2 cellular contexts compared by ENCODE assay signal in the genomic region with DNA sequence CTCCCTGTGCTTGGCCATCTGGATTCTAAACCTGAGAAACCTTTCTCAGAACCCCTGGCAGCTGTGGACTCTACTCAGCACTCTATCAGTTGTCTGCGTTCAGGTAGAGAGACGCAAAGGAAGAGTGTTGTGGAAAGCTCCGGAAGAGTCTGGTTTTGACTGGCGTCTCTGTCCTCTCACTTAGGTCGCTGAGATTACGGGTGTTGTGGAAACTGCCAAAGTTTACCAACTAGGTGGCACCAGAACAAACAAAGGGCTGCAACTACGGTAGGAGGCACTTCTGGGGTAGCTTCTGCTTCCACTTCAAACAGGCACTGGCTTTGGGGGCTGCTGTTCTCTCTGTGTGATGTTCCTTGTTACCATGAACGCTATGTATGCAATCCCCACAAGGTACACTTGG.
TF ChIP-seq lines count a peak whose summit lies in the region.

No MANE protein-coding gene starts in this region.

TF ChIP-seq in liver, 16 proteins besides CTCF, POLR2A, EP300 and RAD21:
- TF ChIP-seq TAF1 (conservative IDR thresholded peaks at IDR 0.05), result no peak
- TF ChIP-seq, protein P1, sequence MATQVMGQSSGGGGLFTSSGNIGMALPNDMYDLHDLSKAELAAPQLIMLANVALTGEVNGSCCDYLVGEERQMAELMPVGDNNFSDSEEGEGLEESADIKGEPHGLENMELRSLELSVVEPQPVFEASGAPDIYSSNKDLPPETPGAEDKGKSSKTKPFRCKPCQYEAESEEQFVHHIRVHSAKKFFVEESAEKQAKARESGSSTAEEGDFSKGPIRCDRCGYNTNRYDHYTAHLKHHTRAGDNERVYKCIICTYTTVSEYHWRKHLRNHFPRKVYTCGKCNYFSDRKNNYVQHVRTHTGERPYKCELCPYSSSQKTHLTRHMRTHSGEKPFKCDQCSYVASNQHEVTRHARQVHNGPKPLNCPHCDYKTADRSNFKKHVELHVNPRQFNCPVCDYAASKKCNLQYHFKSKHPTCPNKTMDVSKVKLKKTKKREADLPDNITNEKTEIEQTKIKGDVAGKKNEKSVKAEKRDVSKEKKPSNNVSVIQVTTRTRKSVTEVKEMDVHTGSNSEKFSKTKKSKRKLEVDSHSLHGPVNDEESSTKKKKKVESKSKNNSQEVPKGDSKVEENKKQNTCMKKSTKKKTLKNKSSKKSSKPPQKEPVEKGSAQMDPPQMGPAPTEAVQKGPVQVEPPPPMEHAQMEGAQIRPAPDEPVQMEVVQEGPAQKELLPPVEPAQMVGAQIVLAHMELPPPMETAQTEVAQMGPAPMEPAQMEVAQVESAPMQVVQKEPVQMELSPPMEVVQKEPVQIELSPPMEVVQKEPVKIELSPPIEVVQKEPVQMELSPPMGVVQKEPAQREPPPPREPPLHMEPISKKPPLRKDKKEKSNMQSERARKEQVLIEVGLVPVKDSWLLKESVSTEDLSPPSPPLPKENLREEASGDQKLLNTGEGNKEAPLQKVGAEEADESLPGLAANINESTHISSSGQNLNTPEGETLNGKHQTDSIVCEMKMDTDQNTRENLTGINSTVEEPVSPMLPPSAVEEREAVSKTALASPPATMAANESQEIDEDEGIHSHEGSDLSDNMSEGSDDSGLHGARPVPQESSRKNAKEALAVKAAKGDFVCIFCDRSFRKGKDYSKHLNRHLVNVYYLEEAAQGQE (IDR thresholded peaks at IDR 0.05), result no peak
- TF ChIP-seq, protein P2, sequence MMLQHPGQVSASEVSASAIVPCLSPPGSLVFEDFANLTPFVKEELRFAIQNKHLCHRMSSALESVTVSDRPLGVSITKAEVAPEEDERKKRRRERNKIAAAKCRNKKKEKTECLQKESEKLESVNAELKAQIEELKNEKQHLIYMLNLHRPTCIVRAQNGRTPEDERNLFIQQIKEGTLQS (IDR thresholded peaks at IDR 0.05), result no peak
- TF ChIP-seq, protein P3, sequence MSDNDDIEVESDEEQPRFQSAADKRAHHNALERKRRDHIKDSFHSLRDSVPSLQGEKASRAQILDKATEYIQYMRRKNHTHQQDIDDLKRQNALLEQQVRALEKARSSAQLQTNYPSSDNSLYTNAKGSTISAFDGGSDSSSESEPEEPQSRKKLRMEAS (IDR thresholded peaks at IDR 0.05), result no peak
- no peak for TF ChIP-seq HNF4G (IDR thresholded peaks at IDR 0.05)
- TF ChIP-seq JUND (IDR thresholded peaks at IDR 0.05), result no peak
- no peak for TF ChIP-seq EGR1 (IDR thresholded peaks at IDR 0.05; ENCODE audit: low read depth in 2 of 2)
- TF ChIP-seq SP1 (IDR thresholded peaks at IDR 0.05), result no peak
- no peak for TF ChIP-seq FOXA1 (IDR thresholded peaks at IDR 0.05)
- peak in 1 of 2 donors; percentile 50 for TF ChIP-seq RXRA (IDR thresholded peaks at IDR 0.05)
- TF ChIP-seq, protein P4, sequence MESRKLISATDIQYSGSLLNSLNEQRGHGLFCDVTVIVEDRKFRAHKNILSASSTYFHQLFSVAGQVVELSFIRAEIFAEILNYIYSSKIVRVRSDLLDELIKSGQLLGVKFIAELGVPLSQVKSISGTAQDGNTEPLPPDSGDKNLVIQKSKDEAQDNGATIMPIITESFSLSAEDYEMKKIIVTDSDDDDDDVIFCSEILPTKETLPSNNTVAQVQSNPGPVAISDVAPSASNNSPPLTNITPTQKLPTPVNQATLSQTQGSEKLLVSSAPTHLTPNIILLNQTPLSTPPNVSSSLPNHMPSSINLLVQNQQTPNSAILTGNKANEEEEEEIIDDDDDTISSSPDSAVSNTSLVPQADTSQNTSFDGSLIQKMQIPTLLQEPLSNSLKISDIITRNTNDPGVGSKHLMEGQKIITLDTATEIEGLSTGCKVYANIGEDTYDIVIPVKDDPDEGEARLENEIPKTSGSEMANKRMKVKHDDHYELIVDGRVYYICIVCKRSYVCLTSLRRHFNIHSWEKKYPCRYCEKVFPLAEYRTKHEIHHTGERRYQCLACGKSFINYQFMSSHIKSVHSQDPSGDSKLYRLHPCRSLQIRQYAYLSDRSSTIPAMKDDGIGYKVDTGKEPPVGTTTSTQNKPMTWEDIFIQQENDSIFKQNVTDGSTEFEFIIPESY (IDR thresholded peaks at IDR 0.05), result no peak
- TF ChIP-seq NR2F2 (IDR thresholded peaks at IDR 0.05), result no peak
- no peak for TF ChIP-seq GABPA (IDR thresholded peaks at IDR 0.05 in 1 of 2, conservative IDR thresholded peaks at IDR 0.05 in 1 of 2)
- peak in 1 of 2 donors; percentile 9 for TF ChIP-seq HNF4A (conservative IDR thresholded peaks at IDR 0.05)
- TF ChIP-seq FOXA2 (IDR thresholded peaks at IDR 0.05), result peak; percentile 17
- peak; percentile 48 for TF ChIP-seq YY1 (IDR thresholded peaks at IDR 0.05)

TF ChIP-seq in HepG2, 621 proteins besides CTCF, POLR2A, EP300 and RAD21:
- TF ChIP-seq, protein P5, sequence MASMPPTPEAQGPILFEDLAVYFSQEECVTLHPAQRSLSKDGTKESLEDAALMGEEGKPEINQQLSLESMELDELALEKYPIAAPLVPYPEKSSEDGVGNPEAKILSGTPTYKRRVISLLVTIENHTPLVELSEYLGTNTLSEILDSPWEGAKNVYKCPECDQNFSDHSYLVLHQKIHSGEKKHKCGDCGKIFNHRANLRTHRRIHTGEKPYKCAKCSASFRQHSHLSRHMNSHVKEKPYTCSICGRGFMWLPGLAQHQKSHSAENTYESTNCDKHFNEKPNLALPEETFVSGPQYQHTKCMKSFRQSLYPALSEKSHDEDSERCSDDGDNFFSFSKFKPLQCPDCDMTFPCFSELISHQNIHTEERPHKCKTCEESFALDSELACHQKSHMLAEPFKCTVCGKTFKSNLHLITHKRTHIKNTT (CRISPR knock-in tag; IDR thresholded peaks at IDR 0.05), result no peak
- TF ChIP-seq ZNF569 (CRISPR knock-in tag; IDR thresholded peaks at IDR 0.05; ENCODE audit: borderline replicate concordance) (no peak), EHMT2 (IDR thresholded peaks at IDR 0.05; ENCODE audit: borderline replicate concordance, low read depth, low read length) (no peak), IRF2 (CRISPR knock-in tag; IDR thresholded peaks at IDR 0.05) (no peak), SALL1 (CRISPR knock-in tag; IDR thresholded peaks at IDR 0.05) (no peak), NBN (conservative IDR thresholded peaks at IDR 0.05) (no peak), PHF5A (CRISPR knock-in tag; IDR thresholded peaks at IDR 0.05; ENCODE audit: low read depth, unreplicated experiment) (no peak), KDM4B (CRISPR knock-in tag; IDR thresholded peaks at IDR 0.05) (no peak), MTA1 (CRISPR knock-in tag; IDR thresholded peaks at IDR 0.05; ENCODE audit: borderline replicate concordance) (no peak), ZNF207 (IDR thresholded peaks at IDR 0.05; ENCODE audit: borderline replicate concordance) (no peak), KAT2B (IDR thresholded peaks at IDR 0.05; ENCODE audit: borderline replicate concordance, low read depth, low read length) (no peak), ZNF382 (CRISPR knock-in tag; IDR thresholded peaks at IDR 0.05; ENCODE audit: borderline replicate concordance) (no peak), DNMT3B (CRISPR knock-in tag; conservative IDR thresholded peaks at IDR 0.05) (no peak), NFE2L2 (IDR thresholded peaks at IDR 0.05; ENCODE audit: low read length) (no peak), ZNF678 (CRISPR knock-in tag; IDR thresholded peaks at IDR 0.05) (no peak)
- TF ChIP-seq, protein P6, sequence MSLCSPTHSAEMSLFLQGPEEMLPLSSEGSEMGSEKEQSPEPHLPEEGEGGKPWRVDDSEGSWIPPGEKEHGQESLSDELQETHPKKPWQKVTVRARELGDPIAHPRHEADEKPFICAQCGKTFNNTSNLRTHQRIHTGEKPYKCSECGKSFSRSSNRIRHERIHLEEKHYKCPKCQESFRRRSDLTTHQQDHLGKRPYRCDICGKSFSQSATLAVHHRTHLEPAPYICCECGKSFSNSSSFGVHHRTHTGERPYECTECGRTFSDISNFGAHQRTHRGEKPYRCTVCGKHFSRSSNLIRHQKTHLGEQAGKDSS (CRISPR knock-in tag; IDR thresholded peaks at IDR 0.05; ENCODE audit: borderline replicate concordance, low read depth), result no peak
- TF ChIP-seq, protein P7, sequence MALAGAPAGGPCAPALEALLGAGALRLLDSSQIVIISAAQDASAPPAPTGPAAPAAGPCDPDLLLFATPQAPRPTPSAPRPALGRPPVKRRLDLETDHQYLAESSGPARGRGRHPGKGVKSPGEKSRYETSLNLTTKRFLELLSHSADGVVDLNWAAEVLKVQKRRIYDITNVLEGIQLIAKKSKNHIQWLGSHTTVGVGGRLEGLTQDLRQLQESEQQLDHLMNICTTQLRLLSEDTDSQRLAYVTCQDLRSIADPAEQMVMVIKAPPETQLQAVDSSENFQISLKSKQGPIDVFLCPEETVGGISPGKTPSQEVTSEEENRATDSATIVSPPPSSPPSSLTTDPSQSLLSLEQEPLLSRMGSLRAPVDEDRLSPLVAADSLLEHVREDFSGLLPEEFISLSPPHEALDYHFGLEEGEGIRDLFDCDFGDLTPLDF (CRISPR knock-in tag; IDR thresholded peaks at IDR 0.05), result no peak
- TF ChIP-seq, protein P8, sequence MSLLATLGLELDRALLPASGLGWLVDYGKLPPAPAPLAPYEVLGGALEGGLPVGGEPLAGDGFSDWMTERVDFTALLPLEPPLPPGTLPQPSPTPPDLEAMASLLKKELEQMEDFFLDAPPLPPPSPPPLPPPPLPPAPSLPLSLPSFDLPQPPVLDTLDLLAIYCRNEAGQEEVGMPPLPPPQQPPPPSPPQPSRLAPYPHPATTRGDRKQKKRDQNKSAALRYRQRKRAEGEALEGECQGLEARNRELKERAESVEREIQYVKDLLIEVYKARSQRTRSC (CRISPR knock-in tag; IDR thresholded peaks at IDR 0.05; ENCODE audit: low read depth), result no peak
